In genomic region chr2:241219030-241219382, GRCh38 we compare ENCODE assay signal across 8 cellular contexts.
DNase-seq lines count a peak whose midpoint lies in the region; ATAC-seq and TF ChIP-seq lines count a peak whose summit lies in the region.

No MANE protein-coding gene starts in this region.

- no peaks in the 10 kb centered on the region for H3K9me3 Mint-ChIP-seq in nephron

- peaks cover 3% of the 10 kb centered on the region for H3K36me3 Mint-ChIP-seq in nephron (ENCODE audit: low read depth)

- H3K36me3 ChIP-seq in BLaER1 (no peaks in the 10 kb centered on the region), HUES48 (ENCODE audit: control insufficient read depth, insufficient read depth, low read length) (0 out of 2 replicates have a peak, but pooled peaks cover 4% of the 10 kb centered on the region)

- peaks cover 36% of the 10 kb centered on the region for H3K4me1 ChIP-seq in BLaER1
- H3K4me1 ChIP-seq in HUES48 (ENCODE audit: control insufficient read depth, insufficient read depth, low read length): peaks cover 13% of the 10 kb centered on the region

- H3K4me3 ChIP-seq in BLaER1 (peak overlapping the region; percentile 70), HUES48 (ENCODE audit: low read depth, low read length) (peak overlapping the region; percentile 76), cardiac fibroblast (replicated peaks in 1 of 2; ENCODE audit: low read depth in 2 of 2, low read length in 2 of 2) (peak overlapping the region; percentile 56 to 74)

- TF ChIP-seq CTCF in cardiac fibroblast (IDR thresholded peaks at IDR 0.05; ENCODE audit: low read depth, low read length) (no peak), nephron (IDR thresholded peaks at IDR 0.05; ENCODE audit: unreplicated experiment in 3 of 3) (no peak)

- peak overlapping the region; percentile 98 for H3K4me2 ChIP-seq in BLaER1

- H3K27ac ChIP-seq in BLaER1: no peak overlapping the region
- no peak overlapping the region for H3K27ac ChIP-seq in HUES48 (ENCODE audit: low read depth, low read length)
- H3K27ac ChIP-seq in substantia nigra (ENCODE audit: low read depth, low read length, poor library complexity, severe bottlenecking): no peak overlapping the region

- peaks cover 23% of the 10 kb centered on the region for H3K4me1 Mint-ChIP-seq in nephron

- peak overlapping the region; percentile 27 to 86 (median 72) for H3K27ac Mint-ChIP-seq in nephron

- H3K9me3 ChIP-seq in BLaER1 (no peaks in the 10 kb centered on the region), HUES48 (ENCODE audit: control insufficient read depth, insufficient read depth, low read length) (no peaks in the 10 kb centered on the region)

- no peak for ATAC-seq in GM19455 (IDR thresholded peaks at IDR 0.05; ENCODE audit: unreplicated experiment)

- peak overlapping the region; percentile 84 to 90 (median 88) for H3K4me3 Mint-ChIP-seq in nephron

- no peaks in the 10 kb centered on the region for H4K20me1 ChIP-seq in BLaER1

- no peaks in the 10 kb centered on the region for H3K27me3 ChIP-seq in BLaER1
- H3K27me3 ChIP-seq in HUES48 (ENCODE audit: control insufficient read depth, insufficient read depth, low read length): no peaks in the 10 kb centered on the region

- peaks cover 6% of the 10 kb centered on the region for H3K27me3 Mint-ChIP-seq in nephron (ENCODE audit: low read depth)

- DNase-seq in cardiac fibroblast (ENCODE audit: low read depth in 2 of 2) (no peak), substantia nigra (lab: John Stamatoyannopoulos, UW) (no peak), NCI-H69 (lab: John Stamatoyannopoulos, UW) (no peak), SHP77 treated with DMSO at 0.1 percent for 48 hours (lab: John Stamatoyannopoulos, UW) (no peak)

- H3K9ac ChIP-seq in BLaER1: peak overlapping the region; percentile 77
- H3K9ac ChIP-seq in HUES48 (ENCODE audit: low read depth, low read length): no peak overlapping the region
